16 cellular contexts compared by ENCODE assay signal in the genomic region with DNA sequence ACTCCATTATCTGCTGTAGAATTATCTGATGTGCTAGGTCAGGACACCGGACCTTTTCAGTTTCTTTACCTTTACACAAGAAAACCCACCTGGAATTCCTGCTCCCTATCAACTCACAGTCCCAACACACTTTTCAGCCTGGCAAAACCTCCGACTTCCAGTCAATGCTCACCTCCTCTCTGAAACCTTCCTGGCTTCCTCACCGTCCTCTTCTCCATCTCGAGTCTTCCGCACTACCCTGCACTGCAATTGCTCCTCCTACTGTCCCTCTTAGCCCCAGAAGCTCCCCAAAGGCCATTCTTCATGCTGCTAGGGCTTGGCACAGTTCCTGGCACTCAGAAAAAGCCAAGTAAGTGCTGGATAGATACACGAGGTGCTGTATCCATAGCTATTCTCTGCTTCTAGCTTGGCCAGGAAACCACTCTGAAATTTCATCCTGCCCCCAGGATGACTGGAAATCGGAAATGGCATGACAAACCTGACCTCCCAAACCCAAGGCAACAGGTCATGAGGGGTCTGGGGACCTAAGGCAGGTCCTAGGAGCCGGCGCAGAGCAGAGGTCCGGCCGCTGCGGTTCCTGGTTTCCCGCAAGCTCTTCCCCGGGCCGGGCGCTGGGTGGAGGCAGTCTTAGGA. TPM values are rescaled to one million over a fixed set of nuclear protein-coding genes. Genes with fewer than 3 reads are reported as not detected.
DNase-seq lines count a peak whose midpoint lies in the region; ATAC-seq and TF ChIP-seq lines count a peak whose summit lies in the region.
"Had no signal": no experiment of that assay in that cellular context is flagged by ENCODE, and none has a peak within 500 bp of the region (broad histone marks: within the 10 kb centered on the region; RNA-seq: fewer than 3 reads in every experiment).

No MANE protein-coding gene starts in this region.

- H3F3A ChIP-seq in smooth muscle cell (ENCODE audit: low read depth) = no peaks in the 10 kb centered on the region

- CTCF ChIA-PET in HEK293 (lab: Yijun Ruan, JAX) = interaction anchor here (0.5 to 19.6 kb wide), 36 partner anchors 8 to 609 kb away, joined by 3 to 271 read pairs (median 3); no protein-coding TSS in a partner anchor

- no peaks in the 10 kb centered on the region for H3K4me1 Mint-ChIP-seq in activated T-cell treated with anti-CD3 and anti-CD28 coated beads, Interleukin-2, amount 50 U/mL, for 4 hours (ENCODE audit: low read depth)
- H3K4me1 Mint-ChIP-seq: activated CD8-positive, alpha-beta memory T cell treated with anti-CD3 and anti-CD28 coated beads, Interleukin-2, amount 10 ng/mL, durations not matched to agents 7 days and 5 days had no signal

- peak overlapping the region; percentile 24 for H2AFZ ChIP-seq in smooth muscle cell (ENCODE audit: low read depth)

- POLR2A ChIA-PET in HEK293 (lab: Yijun Ruan, JAX) = interaction anchor here (0.8 to 1.6 kb wide), 3 partner anchors 8 to 68 kb away, joined by 3 to 6 read pairs (median 4); no protein-coding TSS in a partner anchor

- DNase-seq in SJCRH30 (no peak), iPS DF 6.9 (ENCODE audit: low read depth, low spot score) (no peak), smooth muscle cell (lab: John Stamatoyannopoulos, UW; ENCODE audit: unreplicated experiment) (no peak), NCI-H1436 treated with DMSO at 0.1 percent for 48 hours (lab: John Stamatoyannopoulos, UW) (no peak)
- DNase-seq in activated T-cell treated with anti-CD3 and anti-CD28 coated beads, Interleukin-2, amount 50 U/mL, for 4 hours = no peak
- DNase-seq: activated CD8-positive, alpha-beta memory T cell treated with anti-CD3 and anti-CD28 coated beads, Interleukin-2, amount 10 ng/mL, durations not matched to agents 7 days and 5 days; gastrocnemius medialis; T1000 had no signal

- H3K27me3 Mint-ChIP-seq in activated T-cell treated with anti-CD3 and anti-CD28 coated beads, Interleukin-2, amount 50 U/mL, for 4 hours (ENCODE audit: low read depth) = peaks cover 64% of the 10 kb centered on the region

- no peaks in the 10 kb centered on the region for H4K20me1 ChIP-seq in smooth muscle cell (ENCODE audit: low read depth)

- no peaks in the 10 kb centered on the region for H3K36me3 ChIP-seq in HEK293 (ENCODE audit: control insufficient read depth in 2 of 2, insufficient read depth in 1 of 2, low read length in 2 of 2)
- no peaks in the 10 kb centered on the region for H3K36me3 ChIP-seq in SJCRH30
- H3K36me3 ChIP-seq in iPS DF 6.9 (ENCODE audit: control insufficient read depth, insufficient read depth, low read length) = no peaks in the 10 kb centered on the region
- no peaks in the 10 kb centered on the region for H3K36me3 ChIP-seq in smooth muscle cell (ENCODE audit: low read depth)
- H3K36me3 ChIP-seq: gastrocnemius medialis had no signal

- H3K4me1 ChIP-seq in HEK293 (ENCODE audit: control insufficient read depth, insufficient read depth, low read length) = peaks cover 2% of the 10 kb centered on the region; the same call in 1 of the 2 replicates
- H3K4me1 ChIP-seq in SJCRH30 = no peaks in the 10 kb centered on the region
- H3K4me1 ChIP-seq in iPS DF 6.9 (ENCODE audit: control insufficient read depth, insufficient read depth, low read length) = peaks cover 6% of the 10 kb centered on the region
- peaks cover 5% of the 10 kb centered on the region for H3K4me1 ChIP-seq in smooth muscle cell (ENCODE audit: low read depth)
- H3K4me1 ChIP-seq: gastrocnemius medialis had no signal

- no peaks in the 10 kb centered on the region for H3K9me3 Mint-ChIP-seq in activated T-cell treated with anti-CD3 and anti-CD28 coated beads, Interleukin-2, amount 50 U/mL, for 4 hours
- H3K9me3 Mint-ChIP-seq: activated naive CD4-positive, alpha-beta T cell treated with anti-CD3 and anti-CD28 coated beads, Interleukin-2, amount 50 U/mL, for 72 hours had no signal

- ATAC-seq in activated T-cell treated with anti-CD3 and anti-CD28 coated beads, Interleukin-2, amount 50 U/mL, for 4 hours = no peak
- no peak for ATAC-seq in GM18502 (IDR thresholded peaks at IDR 0.05; ENCODE audit: poor library complexity, unreplicated experiment)
- ATAC-seq: activated CD8-positive, alpha-beta memory T cell treated with anti-CD3 and anti-CD28 coated beads, Interleukin-2, amount 10 ng/mL, durations not matched to agents 7 days and 5 days; gastrocnemius medialis; HCT116 had no signal

- H3K27me3 ChIP-seq in SJCRH30 (peaks cover 12% of the 10 kb centered on the region; the same call in 1 of the 2 replicates), iPS DF 6.9 (ENCODE audit: control insufficient read depth, insufficient read depth, low read length) (peaks cover 3% of the 10 kb centered on the region; the same call in 1 of the 2 replicates), smooth muscle cell (ENCODE audit: low read depth) (peaks cover 83% of the 10 kb centered on the region)

- H3K4me3 ChIP-seq in HEK293 (ENCODE audit: low read depth, low read length) = peak overlapping the region; percentile 38
- H3K4me3 ChIP-seq in SJCRH30 = peak overlapping the region; percentile 50
- H3K4me3 ChIP-seq in iPS DF 6.9 (ENCODE audit: low read length) = peak overlapping the region; percentile 80; the same call in 1 of the 2 replicates
- peak overlapping the region; percentile 52 for H3K4me3 ChIP-seq in smooth muscle cell
- H3K4me3 ChIP-seq: K562, lung had no signal

- H3K9me3 ChIP-seq in HEK293 (ENCODE audit: control insufficient read depth, insufficient read depth, low read depth, low read length) = no peaks in the 10 kb centered on the region
- H3K9me3 ChIP-seq in SJCRH30 (replicated peaks) = no peaks in the 10 kb centered on the region
- no peaks in the 10 kb centered on the region for H3K9me3 ChIP-seq in iPS DF 6.9 (ENCODE audit: control insufficient read depth, insufficient read depth, low read length)
- no peaks in the 10 kb centered on the region for H3K9me3 ChIP-seq in smooth muscle cell (replicated peaks; ENCODE audit: low read depth)
- H3K9me3 ChIP-seq: gastrocnemius medialis had no signal

- no peak overlapping the region for H3K4me3 Mint-ChIP-seq in activated T-cell treated with anti-CD3 and anti-CD28 coated beads, Interleukin-2, amount 50 U/mL, for 4 hours
- H3K4me3 Mint-ChIP-seq: activated CD8-positive, alpha-beta memory T cell treated with anti-CD3 and anti-CD28 coated beads, Interleukin-2, amount 10 ng/mL, durations not matched to agents 7 days and 5 days had no signal

- TF ChIP-seq CTCF in HEK293 (tag by site-specific recombination; IDR thresholded peaks at IDR 0.05) (no peak), smooth muscle cell (IDR thresholded peaks at IDR 0.05; ENCODE audit: borderline replicate concordance, insufficient read depth, poor library complexity, severe bottlenecking) (no peak)

- peak overlapping the region; percentile 85 for H3K4me2 ChIP-seq in smooth muscle cell

- no peaks in the 10 kb centered on the region for H3K79me2 ChIP-seq in smooth muscle cell (ENCODE audit: low read depth)

- H3K36me3 Mint-ChIP-seq in activated T-cell treated with anti-CD3 and anti-CD28 coated beads, Interleukin-2, amount 50 U/mL, for 4 hours (ENCODE audit: insufficient read depth) = no peaks in the 10 kb centered on the region
- H3K36me3 Mint-ChIP-seq: activated CD8-positive, alpha-beta memory T cell treated with anti-CD3 and anti-CD28 coated beads, Interleukin-2, amount 10 ng/mL, durations not matched to agents 7 days and 5 days; activated naive CD4-positive, alpha-beta T cell treated with anti-CD3 and anti-CD28 coated beads, Interleukin-2, amount 50 U/mL, for 72 hours had no signal

- no peak overlapping the region for H3K27ac ChIP-seq in HEK293 (ENCODE audit: extremely low read depth, low read depth, low read length)
- H3K27ac ChIP-seq in SJCRH30 = no peak overlapping the region
- H3K27ac ChIP-seq in iPS DF 6.9 (ENCODE audit: low read length) = no peak overlapping the region
- no peak overlapping the region for H3K27ac ChIP-seq in smooth muscle cell (ENCODE audit: low read depth)
- H3K27ac ChIP-seq: gastrocnemius medialis had no signal

- no CpG with 5 or more reads among the region's 16 CpGs for WGBS in iPS DF 6.9 (ENCODE audit: insufficient coverage, insufficient read length)
- 10% methylated on average over 16 of the region's 16 CpGs for WGBS in smooth muscle cell (ENCODE audit: low lambda C conversion rate)

- H3K9ac ChIP-seq in smooth muscle cell (ENCODE audit: low read depth) = no peak overlapping the region

TF ChIP-seq in HEK293, 187 proteins besides CTCF, POLR2A, EP300 and RAD21:
- TF ChIP-seq KLF7 (tag by site-specific recombination; IDR thresholded peaks at IDR 0.05; ENCODE audit: borderline replicate concordance) (no peak), SCRT2 (tag by site-specific recombination; IDR thresholded peaks at IDR 0.05) (peak; percentile 87), ZNF132 (tag by site-specific recombination; IDR thresholded peaks at IDR 0.05; ENCODE audit: borderline replicate concordance) (no peak), ZNF335 (tag by site-specific recombination; conservative IDR thresholded peaks at IDR 0.05) (peak; percentile 92; the same call in 1 of the 2 replicates)
- TF ChIP-seq, protein P1, sequence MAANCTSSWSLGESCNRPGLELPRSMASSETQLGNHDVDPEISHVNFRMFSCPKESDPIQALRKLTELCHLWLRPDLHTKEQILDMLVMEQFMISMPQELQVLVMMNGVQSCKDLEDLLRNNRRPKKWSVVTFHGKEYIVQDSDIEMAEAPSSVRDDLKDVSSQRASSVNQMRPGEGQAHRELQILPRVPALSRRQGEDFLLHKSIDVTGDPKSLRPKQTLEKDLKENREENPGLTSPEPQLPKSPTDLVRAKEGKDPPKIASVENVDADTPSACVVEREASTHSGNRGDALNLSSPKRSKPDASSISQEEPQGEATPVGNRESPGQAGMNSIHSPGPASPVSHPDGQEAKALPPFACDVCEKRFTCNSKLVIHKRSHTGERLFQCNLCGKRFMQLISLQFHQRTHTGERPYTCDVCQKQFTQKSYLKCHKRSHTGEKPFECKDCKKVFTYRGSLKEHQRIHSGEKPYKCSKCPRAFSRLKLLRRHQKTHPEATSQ (tag by site-specific recombination; IDR thresholded peaks at IDR 0.05) = no peak
- TF ChIP-seq, protein P2, sequence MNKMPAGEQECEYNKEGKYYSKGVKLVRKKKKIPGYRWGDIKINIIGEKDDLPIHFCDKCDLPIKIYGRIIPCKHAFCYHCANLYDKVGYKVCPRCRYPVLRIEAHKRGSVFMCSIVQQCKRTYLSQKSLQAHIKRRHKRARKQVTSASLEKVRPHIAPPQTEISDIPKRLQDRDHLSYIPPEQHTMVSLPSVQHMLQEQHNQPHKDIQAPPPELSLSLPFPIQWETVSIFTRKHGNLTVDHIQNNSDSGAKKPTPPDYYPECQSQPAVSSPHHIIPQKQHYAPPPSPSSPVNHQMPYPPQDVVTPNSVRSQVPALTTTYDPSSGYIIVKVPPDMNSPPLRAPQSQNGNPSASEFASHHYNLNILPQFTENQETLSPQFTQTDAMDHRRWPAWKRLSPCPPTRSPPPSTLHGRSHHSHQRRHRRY (tag by site-specific recombination; IDR thresholded peaks at IDR 0.05) = no peak
TF ChIP-seq in HEK293: peak in this region for 2.

RNA-seq across cellular contexts. Expression of a gene that starts 0.7 kb away (rescaled TPM):
- total RNA-seq in SJCRH30 (2014; rRNA removed; shearing (Covaris generic)) = 0.12 and 0.18 TPM in 2 replicates
- total RNA-seq in smooth muscle cell = 2.9 and 14.5 TPM in 2 replicates
- polyA plus RNA-seq in smooth muscle cell = 3.0 and 3.2 TPM in 2 replicates
- total RNA-seq in activated T-cell treated with anti-CD3 and anti-CD28 coated beads, Interleukin-2, amount 50 U/mL, for 4 hours = not detected
- total RNA-seq: activated CD8-positive, alpha-beta memory T cell treated with anti-CD3 and anti-CD28 coated beads, Interleukin-2, amount 10 ng/mL, durations not matched to agents 7 days and 5 days; activated naive CD4-positive, alpha-beta T cell treated with anti-CD3 and anti-CD28 coated beads, Interleukin-2, amount 50 U/mL, for 72 hours; pulmonary artery endothelial cell; RPMI7951 had no signal
